ENCODE assay signal across 23 cellular contexts in the genomic region with DNA sequence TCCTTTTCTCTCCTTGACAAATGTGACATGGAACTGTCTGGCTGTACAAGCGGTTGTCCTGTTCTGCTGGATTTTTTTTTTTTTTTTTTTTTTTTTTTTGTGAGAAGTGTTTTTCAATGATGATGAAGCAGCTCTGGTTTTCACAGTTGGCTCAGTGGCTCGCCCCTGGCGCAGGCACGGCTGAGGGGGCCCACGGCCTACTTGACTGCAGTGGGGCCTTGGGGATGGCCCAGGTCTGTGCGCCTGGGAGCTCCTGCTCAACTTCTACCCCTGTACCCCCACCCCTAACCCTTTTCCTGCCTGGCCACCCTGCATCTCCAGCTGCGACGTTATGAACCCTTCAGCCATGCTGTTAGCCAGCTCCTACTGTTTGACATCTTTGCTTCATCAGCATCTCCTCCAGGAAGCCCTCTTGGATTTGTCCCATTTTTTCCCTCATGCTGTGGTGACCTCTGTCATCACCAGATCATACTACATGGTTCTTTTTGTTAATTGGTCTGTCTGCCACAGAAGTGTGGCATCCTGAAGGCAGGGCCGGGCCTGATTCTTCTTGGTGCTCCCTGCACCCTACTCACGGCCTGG.
DNase-seq lines count a peak whose midpoint lies in the region; ATAC-seq, FAIRE-seq and TF ChIP-seq lines count a peak whose summit lies in the region.
"Had no signal": no experiment of that assay in that cellular context is flagged by ENCODE, and none has a peak within 500 bp of the region (broad histone marks: within the 10 kb centered on the region; RNA-seq: fewer than 3 reads in every experiment).

No MANE protein-coding gene starts in this region.

- TF ChIP-seq EP300 in K562 (IDR thresholded peaks at IDR 0.05; ENCODE audit: low read length) (no peak), sigmoid colon (IDR thresholded peaks at IDR 0.05) (no peak)

- ATAC-seq in Right ventricle myocardium inferior = no peak
- ATAC-seq in left cardiac atrium = no peak
- no peak for ATAC-seq in K562
- no peak for ATAC-seq in HG03354 (IDR thresholded peaks at IDR 0.05; ENCODE audit: poor library complexity, severe bottlenecking, unreplicated experiment)
- ATAC-seq in GM21619 (IDR thresholded peaks at IDR 0.05; ENCODE audit: unreplicated experiment) = no peak
- ATAC-seq: GM23338 had no signal

- H3K36me3 ChIP-seq in K562 (ENCODE audit: control insufficient read depth, insufficient read depth, low read length) = no peaks in the 10 kb centered on the region
- H3K36me3 ChIP-seq in sigmoid colon = no peaks in the 10 kb centered on the region
- H3K36me3 ChIP-seq: BE2C had no signal

- no peak for TF ChIP-seq CTCF in K562 (IDR thresholded peaks at IDR 0.05 in 2 of 3, conservative IDR thresholded peaks at IDR 0.05 in 1 of 3; ENCODE audit: insufficient read depth in 2 of 3, low read depth in 1 of 3, low read length in 3 of 3)
- TF ChIP-seq CTCF in neural crest cell (conservative IDR thresholded peaks at IDR 0.05) = no peak
- no peak for TF ChIP-seq CTCF in sigmoid colon (IDR thresholded peaks at IDR 0.05)

- no peak for TF ChIP-seq POLR2A in K562 (conservative IDR thresholded peaks at IDR 0.05)
- TF ChIP-seq POLR2A in sigmoid colon (IDR thresholded peaks at IDR 0.05) = no peak

- no peak overlapping the region for H3K9ac ChIP-seq in K562 (ENCODE audit: insufficient read depth in 1 of 2, low read depth in 2 of 2, low read length in 2 of 2)

- no peaks in the 10 kb centered on the region for H3K9me1 ChIP-seq in K562 (ENCODE audit: control insufficient read depth, insufficient read depth, low read length)

- intact Hi-C loops in Right ventricle myocardium inferior (cut with DNase I) = no loop called here
- intact Hi-C loops in left cardiac atrium (cut with DNase I) = no loop called here
- intact Hi-C loops in K562 (cut with micrococcal nuclease) = no loop called here
- intact Hi-C loops in sigmoid colon (cut with DNase I) = no loop called here

- DNase-seq in Right ventricle myocardium inferior (ENCODE audit: missing footprints) = peak; percentile 52
- DNase-seq in left cardiac atrium = no peak
- DNase-seq in K562 (ENCODE audit: extremely low read depth in 1 of 4, low spot score in 3 of 4) = no peak
- DNase-seq in neural crest cell (ENCODE audit: low read depth, low spot score) = no peak
- DNase-seq in sigmoid colon = peak; percentile 48
- DNase-seq: ACHN; BE2C; C1 segment of cervical spinal cord; CD4-positive, CD25-positive, alpha-beta regulatory T cell; CD8-positive, alpha-beta memory T cell; COR-L47; DMS 273 treated with DMSO at 0.1 percent for 48 hours; DMS79; GDM1; HCEC 1CT had no signal

- H3K4me3 Mint-ChIP-seq in neural crest cell = peak overlapping the region; percentile 7
- H3K4me3 Mint-ChIP-seq: CD4-positive, CD25-positive, alpha-beta regulatory T cell; CD8-positive, alpha-beta memory T cell; GM23338; IgD-negative memory B cell had no signal

- H3K27me3 Mint-ChIP-seq in neural crest cell (ENCODE audit: low read depth) = peaks cover 50% of the 10 kb centered on the region
- H3K27me3 Mint-ChIP-seq: CD4-positive, CD25-positive, alpha-beta regulatory T cell had no signal

- TF ChIP-seq RAD21 in K562 (CRISPR knock-in tag; conservative IDR thresholded peaks at IDR 0.05 in 1 of 2, IDR thresholded peaks at IDR 0.05 in 1 of 2) = no peak

- CTCF ChIA-PET in K562 (lab: Yijun Ruan, JAX; ENCODE audit: low intra/inter-chr PET ratio) = no interaction called here

- no peak overlapping the region for H3K4me3 ChIP-seq in K562
- no peak overlapping the region for H3K4me3 ChIP-seq in sigmoid colon
- H3K4me3 ChIP-seq: GM23338 had no signal

- no peak overlapping the region for H2AFZ ChIP-seq in K562 (ENCODE audit: low read depth, low read length)
- H2AFZ ChIP-seq: GM23338 had no signal

- H3K9me3 Mint-ChIP-seq in neural crest cell = no peaks in the 10 kb centered on the region
- H3K9me3 Mint-ChIP-seq: CD4-positive, CD25-positive, alpha-beta regulatory T cell; CD8-positive, alpha-beta memory T cell; GM23338; IgD-negative memory B cell had no signal

- BruUV-seq in K562 (replicated peaks; lab: Mats Ljungman, UMichigan) = no TSS peak

- in situ Hi-C loops in K562 (cut with MboI) = no loop called here

- H3K27ac ChIP-seq in K562 (ENCODE audit: extremely low read depth, low read depth, low read length) = no peak overlapping the region
- no peak overlapping the region for H3K27ac ChIP-seq in sigmoid colon

- H4K20me1 ChIP-seq in K562 (replicated peaks; ENCODE audit: control insufficient read depth, insufficient read depth, low read length) = no peaks in the 10 kb centered on the region; the same call in 1 of the 2 replicates

- WGBS in K562 (ENCODE audit: insufficient coverage, low coverage, missing lambda C conversion rate) = 3% methylated on average over 8 of the region's 10 CpGs
- WGBS in sigmoid colon, 2 donors = 90% methylated on average over 10 of the region's 10 CpGs

- no peak overlapping the region for H3K4me2 ChIP-seq in K562 (ENCODE audit: insufficient read depth, low read length)
- H3K4me2 ChIP-seq: GM23338 had no signal

- no peak for FAIRE-seq in K562 (lab: Jason Lieb, UNC)
- FAIRE-seq: GM12892, GM18507, H54, HTR-8/SVneo had no signal

- peaks cover 28% of the 10 kb centered on the region for H3K4me1 Mint-ChIP-seq in neural crest cell
- H3K4me1 Mint-ChIP-seq: CD4-positive, CD25-positive, alpha-beta regulatory T cell; CD8-positive, alpha-beta memory T cell; IgD-negative memory B cell had no signal

- H3K27me3 ChIP-seq in K562 (ENCODE audit: control insufficient read depth in 2 of 2, insufficient read depth in 2 of 2, low read length in 2 of 2) (peaks cover 0 to 46% of the 10 kb centered on the region in 2 experiments; a peak in 3 of 5 replicates), sigmoid colon (peaks cover 0 to 4% (median 0%) of the 10 kb centered on the region in 3 donors)
- H3K27me3 ChIP-seq: BE2C had no signal

- H3K27ac Mint-ChIP-seq in neural crest cell (ENCODE audit: unreplicated experiment) = no peak overlapping the region
- H3K27ac Mint-ChIP-seq: CD4-positive, CD25-positive, alpha-beta regulatory T cell; CD8-positive, alpha-beta memory T cell; GM23338; IgD-negative memory B cell had no signal

- no peaks in the 10 kb centered on the region for H3K9me3 ChIP-seq in K562 (replicated peaks; ENCODE audit: control insufficient read depth, insufficient read depth, low read depth, low read length)
- H3K9me3 ChIP-seq in sigmoid colon = no peaks in the 10 kb centered on the region
- H3K9me3 ChIP-seq: BE2C had no signal

- POLR2A ChIA-PET in K562 (lab: Yijun Ruan, JAX) = no interaction called here

- no peaks in the 10 kb centered on the region for H3K79me2 ChIP-seq in K562 (ENCODE audit: control insufficient read depth, insufficient read depth, low read length)

- H3K4me1 ChIP-seq in K562 (replicated peaks in 1 of 2; ENCODE audit: control insufficient read depth in 2 of 2, insufficient read depth in 2 of 2, low read length in 2 of 2) (no peaks in the 10 kb centered on the region), sigmoid colon (no peaks in the 10 kb centered on the region)
- H3K4me1 ChIP-seq: BE2C had no signal

- H3K36me3 Mint-ChIP-seq in neural crest cell (ENCODE audit: low read depth) = no peaks in the 10 kb centered on the region
- H3K36me3 Mint-ChIP-seq: CD4-positive, CD25-positive, alpha-beta regulatory T cell; CD8-positive, alpha-beta memory T cell; IgD-negative memory B cell had no signal

TF ChIP-seq in K562, 482 proteins besides CTCF, POLR2A, EP300 and RAD21:
- TF ChIP-seq HDAC2 (IDR thresholded peaks at IDR 0.05) (no peak), ZFP36 (IDR thresholded peaks at IDR 0.05; ENCODE audit: low read depth, low read length, partially characterized antibody) (peak; percentile 87), KDM2B (CRISPR knock-in tag; IDR thresholded peaks at IDR 0.05) (no peak)

Comparison
In these comparisons a context has a peak if more than half of its experiments do, and no peak if none do; other contexts are left out.
1. DNase-seq: peak in Right ventricle myocardium inferior (single experiment) and sigmoid colon (single experiment); none in left cardiac atrium (single experiment), K562 (0 of 4) and neural crest cell (single experiment).